Comparison of ENCODE assay signal across 15 cellular contexts in genomic region chr7:148433521-148434180, GRCh38.
"Had no signal": no experiment of that assay in that cellular context is flagged by ENCODE, and none has a peak within 500 bp of the region (broad histone marks: within the 10 kb centered on the region; RNA-seq: fewer than 3 reads in every experiment).

No MANE protein-coding gene starts in this region.

- H3K9me3 ChIP-seq: gastrocnemius medialis, prostate gland, thoracic aorta, upper lobe of left lung had no signal

- H3K27ac ChIP-seq: body of pancreas, gastrocnemius medialis, heart left ventricle, neural progenitor cell, prostate gland, right atrium auricular region, thoracic aorta, upper lobe of left lung had no signal

- H3K27ac Mint-ChIP-seq: activated CD4-positive, alpha-beta T cell treated with anti-CD3 and anti-CD28 coated beads, Interleukin-2, amount 10 ng/mL, durations not matched to agents 24 days and 14 days; activated CD8-positive, alpha-beta T cell treated with anti-CD3 and anti-CD28 coated beads for 36 hours; activated naive CD4-positive, alpha-beta T cell treated with anti-CD3 and anti-CD28 coated beads for 36 hours; activated T-cell treated with anti-CD3 and anti-CD28 coated beads, Interleukin-2, amount 50 U/mL, for 24 hours; neural progenitor cell had no signal

- H3K4me1 Mint-ChIP-seq: activated CD4-positive, alpha-beta T cell treated with anti-CD3 and anti-CD28 coated beads, Interleukin-2, amount 10 ng/mL, durations not matched to agents 24 days and 14 days; neural progenitor cell had no signal

- ATAC-seq: activated CD8-positive, alpha-beta T cell treated with anti-CD3 and anti-CD28 coated beads for 36 hours; body of pancreas; gastrocnemius medialis; heart left ventricle had no signal

- H3K4me1 ChIP-seq: body of pancreas, gastrocnemius medialis, heart left ventricle, neural progenitor cell, right atrium auricular region, upper lobe of left lung had no signal

- H3K27me3 Mint-ChIP-seq: activated T-cell treated with anti-CD3 and anti-CD28 coated beads, Interleukin-2, amount 50 U/mL, for 24 hours had no signal

- H3K27me3 ChIP-seq: body of pancreas, gastrocnemius medialis, neural progenitor cell, right atrium auricular region, upper lobe of left lung had no signal

- DNase-seq: activated CD4-positive, alpha-beta T cell treated with anti-CD3 and anti-CD28 coated beads, Interleukin-2, amount 10 ng/mL, durations not matched to agents 24 days and 14 days; activated CD8-positive, alpha-beta T cell treated with anti-CD3 and anti-CD28 coated beads for 36 hours; activated naive CD4-positive, alpha-beta T cell treated with anti-CD3 and anti-CD28 coated beads for 36 hours; activated T-cell treated with anti-CD3 and anti-CD28 coated beads, Interleukin-2, amount 50 U/mL, for 24 hours; body of pancreas; central memory CD4-positive, alpha-beta T cell; gastrocnemius medialis; heart left ventricle; T-helper 1 cell; T-helper 9 cell; upper lobe of left lung had no signal

- H3K36me3 ChIP-seq: gastrocnemius medialis, heart left ventricle, neural progenitor cell, prostate gland, right atrium auricular region, thoracic aorta, upper lobe of left lung had no signal

- H3K9me3 Mint-ChIP-seq: activated CD4-positive, alpha-beta T cell treated with anti-CD3 and anti-CD28 coated beads, Interleukin-2, amount 10 ng/mL, durations not matched to agents 24 days and 14 days; activated T-cell treated with anti-CD3 and anti-CD28 coated beads, Interleukin-2, amount 50 U/mL, for 24 hours had no signal

- H3K4me3 Mint-ChIP-seq: activated CD4-positive, alpha-beta T cell treated with anti-CD3 and anti-CD28 coated beads, Interleukin-2, amount 10 ng/mL, durations not matched to agents 24 days and 14 days; activated CD8-positive, alpha-beta T cell treated with anti-CD3 and anti-CD28 coated beads for 36 hours; activated naive CD4-positive, alpha-beta T cell treated with anti-CD3 and anti-CD28 coated beads for 36 hours; activated T-cell treated with anti-CD3 and anti-CD28 coated beads, Interleukin-2, amount 50 U/mL, for 24 hours; neural progenitor cell had no signal

- H3K4me3 ChIP-seq: body of pancreas, gastrocnemius medialis, heart left ventricle, neural progenitor cell, prostate gland, right atrium auricular region, thoracic aorta, upper lobe of left lung had no signal

- H3K36me3 Mint-ChIP-seq: neural progenitor cell had no signal
